In the genomic region with DNA sequence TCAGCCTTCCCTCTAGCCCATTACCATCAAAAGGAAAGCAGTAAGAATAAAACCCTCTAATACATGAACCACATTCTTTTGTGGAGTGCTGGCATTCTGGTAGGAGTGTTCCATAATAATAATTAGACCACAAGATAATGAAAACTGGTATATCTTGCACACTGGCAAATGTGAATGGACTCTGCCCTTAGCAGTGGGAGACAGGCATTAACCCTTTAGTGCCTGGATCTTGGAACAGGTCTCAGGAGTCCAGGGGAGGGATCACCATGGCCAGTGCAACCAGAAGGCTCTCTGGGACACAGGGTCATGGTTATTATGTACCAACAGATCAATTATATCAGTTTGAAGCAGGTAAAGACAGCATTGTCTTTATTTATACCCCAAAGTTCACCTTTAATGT, we compare ENCODE assay signal across 15 cellular contexts.
DNase-seq lines count a peak whose midpoint lies in the region; ATAC-seq and TF ChIP-seq lines count a peak whose summit lies in the region.
"Had no signal": no experiment of that assay in that cellular context is flagged by ENCODE, and none has a peak within 500 bp of the region (broad histone marks: within the 10 kb centered on the region; RNA-seq: fewer than 3 reads in every experiment).

No MANE protein-coding gene starts in this region.

- no peak overlapping the region for H4K91ac ChIP-seq in neuronal stem cell (ENCODE audit: low read depth, low read length, poor library complexity)

- no peak overlapping the region for H2BK12ac ChIP-seq in neuronal stem cell (ENCODE audit: low read length)

- H3K9me3 Mint-ChIP-seq in Caco-2 (ENCODE audit: unreplicated experiment), result peaks cover 10% of the 10 kb centered on the region
- peaks cover 0 to 7% (median 0%) of the 10 kb centered on the region in 6 donors for H3K9me3 Mint-ChIP-seq in immature natural killer cell
- H3K9me3 Mint-ChIP-seq: H9 had no signal

- H3K27me3 ChIP-seq in heart left ventricle (no peaks in the 10 kb centered on the region), Caco-2 (replicated peaks; ENCODE audit: control insufficient read depth, insufficient read depth, low read length) (no peaks in the 10 kb centered on the region), neuronal stem cell (ENCODE audit: control insufficient read depth in 3 of 3, insufficient read depth in 3 of 3, low read depth in 1 of 3, low read length in 3 of 3) (no peaks in the 10 kb centered on the region), tibial artery (no peaks in the 10 kb centered on the region)
- H3K27me3 ChIP-seq: BLaER1 had no signal

- DNase-seq in heart left ventricle (no peak), cardiac septum (ENCODE audit: low spot score) (no peak), Caco-2 (peak; percentile 42 to 47), immature natural killer cell (no peak), neuronal stem cell (ENCODE audit: low spot score) (no peak), iPS-NIHi7 (ENCODE audit: extremely low spot score) (no peak), tibial artery (no peak), posterior vena cava (ENCODE audit: low spot score) (no peak)
- DNase-seq: CD4-positive, alpha-beta memory T cell; DMS 273 treated with DMSO at 0.1 percent for 48 hours had no signal

- H3K4me1 ChIP-seq in heart left ventricle (peaks cover 0 to 25% (median 13%) of the 10 kb centered on the region in 12 donors), Caco-2 (peaks cover 19% of the 10 kb centered on the region), neuronal stem cell (ENCODE audit: control insufficient read depth in 2 of 2, insufficient read depth in 1 of 2, low read depth in 1 of 2, low read length in 2 of 2) (peaks cover 5 to 8% of the 10 kb centered on the region in 2 donors), tibial artery (no peaks in the 10 kb centered on the region)
- H3K4me1 ChIP-seq: A549, BLaER1 had no signal

- no peak overlapping the region for H3K9ac ChIP-seq in neuronal stem cell (ENCODE audit: low read depth, low read length, poor library complexity)
- H3K9ac ChIP-seq: BLaER1 had no signal

- H3K36me3 ChIP-seq in heart left ventricle, result no peaks in the 10 kb centered on the region
- H3K36me3 ChIP-seq in Caco-2 (ENCODE audit: control insufficient read depth, insufficient read depth, low read length), result no peaks in the 10 kb centered on the region
- H3K36me3 ChIP-seq in neuronal stem cell (replicated peaks in 1 of 2; ENCODE audit: control insufficient read depth in 2 of 2, insufficient read depth in 2 of 2, low read length in 2 of 2), result no peaks in the 10 kb centered on the region
- H3K36me3 ChIP-seq in tibial artery, result no peaks in the 10 kb centered on the region
- H3K36me3 ChIP-seq: BLaER1 had no signal

- BruUV-seq in Caco-2 (replicated peaks; lab: Mats Ljungman, UMichigan), result no TSS peak

- no peaks in the 10 kb centered on the region for H3K79me1 ChIP-seq in neuronal stem cell (ENCODE audit: low read depth, low read length)

- H2BK5ac ChIP-seq in neuronal stem cell (ENCODE audit: low read length), result no peak overlapping the region

- TF ChIP-seq POLR2A in heart left ventricle (IDR thresholded peaks at IDR 0.05), result no peak

- intact Hi-C loops in heart left ventricle (cut with DNase I) (no loop called here), cardiac septum (cut with DNase I) (no loop called here), Caco-2 (cut with micrococcal nuclease; ENCODE audit: unreplicated experiment) (no loop called here), tibial artery (cut with DNase I; ENCODE audit: low total_unique reads) (no loop called here), posterior vena cava (cut with DNase I) (no loop called here)

- no peak for TF ChIP-seq CTCF in heart left ventricle (IDR thresholded peaks at IDR 0.05)
- no peak for TF ChIP-seq CTCF in Caco-2 (IDR thresholded peaks at IDR 0.05; ENCODE audit: insufficient read depth in 1 of 2, low read depth in 1 of 2, low read length in 1 of 2, severe bottlenecking in 1 of 2, unreplicated experiment in 1 of 2)
- TF ChIP-seq CTCF in tibial artery (IDR thresholded peaks at IDR 0.05), result no peak

- H2AFZ ChIP-seq in neuronal stem cell (ENCODE audit: low read length), result peak overlapping the region; percentile 17

- H3K18ac ChIP-seq in neuronal stem cell (ENCODE audit: low read length), result no peak overlapping the region

- H3K14ac ChIP-seq in neuronal stem cell (ENCODE audit: low read length), result no peak overlapping the region

- H3K36me3 Mint-ChIP-seq in Caco-2 (ENCODE audit: insufficient read depth, unreplicated experiment) (no peaks in the 10 kb centered on the region), immature natural killer cell (no peaks in the 10 kb centered on the region)
- H3K36me3 Mint-ChIP-seq: CD14-positive monocyte; CD4-positive, alpha-beta memory T cell had no signal

- peak overlapping the region in 8 of 12 donors; percentile 30 to 58 (median 43) for H3K27ac ChIP-seq in heart left ventricle
- H3K27ac ChIP-seq in neuronal stem cell (replicated peaks; ENCODE audit: low read length), result no peak overlapping the region
- H3K27ac ChIP-seq in tibial artery, result no peak overlapping the region
- H3K27ac ChIP-seq: 22Rv1, A549, BLaER1 had no signal

- H3K27ac Mint-ChIP-seq in Caco-2 (ENCODE audit: unreplicated experiment) (peak overlapping the region; percentile 61), immature natural killer cell (peak overlapping the region in 3 of 6 donors; percentile 12 to 72 (median 59))
- H3K27ac Mint-ChIP-seq: CD14-positive monocyte; CD4-positive, alpha-beta memory T cell; H9 had no signal

- H3K4me2 ChIP-seq in neuronal stem cell (ENCODE audit: insufficient read depth, low read length, poor library complexity, severe bottlenecking), result no peak overlapping the region
- H3K4me2 ChIP-seq: A549 had no signal

- no peak overlapping the region for H2AK5ac ChIP-seq in neuronal stem cell (ENCODE audit: low read depth, low read length)

- no peak for ATAC-seq in heart left ventricle
- ATAC-seq: A549 had no signal

- no peak overlapping the region for H2BK15ac ChIP-seq in neuronal stem cell (ENCODE audit: low read length)

- H4K8ac ChIP-seq in neuronal stem cell (ENCODE audit: low read depth, low read length), result no peak overlapping the region

- H3K9me3 ChIP-seq in heart left ventricle (no peaks in the 10 kb centered on the region), Caco-2 (no peaks in the 10 kb centered on the region), neuronal stem cell (replicated peaks in 1 of 2; ENCODE audit: control insufficient read depth in 2 of 2, insufficient read depth in 1 of 2, low read depth in 1 of 2, low read length in 2 of 2) (no peaks in the 10 kb centered on the region), tibial artery (no peaks in the 10 kb centered on the region)
- H3K9me3 ChIP-seq: A549, BLaER1 had no signal

- H3K4me3 ChIP-seq in heart left ventricle (no peak overlapping the region), Caco-2 (ENCODE audit: low read depth, low read length) (no peak overlapping the region), neuronal stem cell (ENCODE audit: low read length in 2 of 2) (no peak overlapping the region), tibial artery (no peak overlapping the region)
- H3K4me3 ChIP-seq: A549, BLaER1 had no signal

- no peak overlapping the region for H3K23ac ChIP-seq in neuronal stem cell (ENCODE audit: low read depth, low read length, poor library complexity)

- no peak overlapping the region for H3K4ac ChIP-seq in neuronal stem cell (ENCODE audit: low read length)

- no peak overlapping the region for H2BK120ac ChIP-seq in neuronal stem cell (ENCODE audit: low read depth, low read length)

- H3K27me3 Mint-ChIP-seq in Caco-2 (ENCODE audit: insufficient read depth, unreplicated experiment) (no peaks in the 10 kb centered on the region), immature natural killer cell (ENCODE audit: low read depth in 3 of 3) (peaks cover 1 to 2% (median 2%) of the 10 kb centered on the region in 3 donors)

- H3K4me3 Mint-ChIP-seq in Caco-2 (ENCODE audit: unreplicated experiment), result no peak overlapping the region
- H3K4me3 Mint-ChIP-seq in immature natural killer cell, result peak overlapping the region in 3 of 5 donors; percentile 2 to 55 (median 15)
- H3K4me3 Mint-ChIP-seq: CD14-positive monocyte; CD4-positive, alpha-beta memory T cell; H9 had no signal

- POLR2A ChIA-PET in Caco-2 (lab: Charles Lee), result interaction anchor here (0.5 kb wide), 1 partner anchor 465 kb away, joined by 6 read pairs; no protein-coding TSS in a partner anchor

- CTCF ChIA-PET in Caco-2 (lab: Charles Lee), result no interaction called here

- H3K4me1 Mint-ChIP-seq in Caco-2 (ENCODE audit: low read depth, unreplicated experiment) (peaks cover 13% of the 10 kb centered on the region), immature natural killer cell (peaks cover 19 to 24% of the 10 kb centered on the region in 2 donors)
- H3K4me1 Mint-ChIP-seq: CD14-positive monocyte; CD4-positive, alpha-beta memory T cell had no signal

Comparison
In these comparisons a context has a peak if more than half of its experiments do, and no peak if none do; other contexts are left out.
1. DNase-seq: peak in Caco-2 (2 of 2); none in heart left ventricle (0 of 5), cardiac septum (single experiment), immature natural killer cell (0 of 3), neuronal stem cell (single experiment), iPS-NIHi7 (single experiment), tibial artery (0 of 2) and posterior vena cava (single experiment).
2. H3K27ac ChIP-seq: peak in heart left ventricle (8 of 12); none in neuronal stem cell (single experiment) and tibial artery (0 of 2).